Comparison of ENCODE assay signal across 13 cellular contexts in the genomic region with DNA sequence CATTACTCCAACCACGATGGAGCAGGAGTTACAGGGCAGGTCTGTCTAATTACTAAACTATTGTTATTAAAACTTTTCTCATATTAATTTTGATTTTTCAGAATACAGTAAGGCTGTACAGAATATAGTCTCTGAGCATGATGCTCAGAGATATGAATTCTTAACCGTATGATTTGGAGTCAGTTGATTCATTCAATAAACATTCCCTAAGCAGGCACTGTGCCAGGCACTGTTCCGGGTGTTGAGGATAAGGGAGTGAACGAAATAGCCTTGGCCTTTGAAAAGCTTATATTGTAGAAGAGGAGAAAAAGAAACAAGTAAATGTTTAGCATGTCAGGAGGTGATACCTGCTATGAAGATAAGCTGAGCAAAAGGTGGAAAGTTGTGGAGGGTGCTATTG.
DNase-seq lines count a peak whose midpoint lies in the region; ATAC-seq and TF ChIP-seq lines count a peak whose summit lies in the region.
"Had no signal": no experiment of that assay in that cellular context is flagged by ENCODE, and none has a peak within 500 bp of the region (broad histone marks: within the 10 kb centered on the region; RNA-seq: fewer than 3 reads in every experiment).

No MANE protein-coding gene starts in this region.

- peak; percentile 77 for DNase-seq in Daoy (ENCODE audit: low read depth)
- DNase-seq in amniotic epithelial cell (ENCODE audit: low read depth): peak; percentile 73
- peak in 1 of 2 donors; percentile 67 for DNase-seq in foreskin keratinocyte
- DNase-seq in psoas muscle: peak; percentile 58 to 64
- no peak for DNase-seq in Peyer's patch
- DNase-seq in mesothelial cell of epicardium (ENCODE audit: low spot score in 2 of 2, unreplicated experiment in 2 of 2): no peak
- DNase-seq in HK-2 (ENCODE audit: unreplicated experiment): no peak
- DNase-seq in activated CD4-positive, alpha-beta T cell treated with anti-CD3 and anti-CD28 coated beads, Interleukin-2, amount 10 ng/mL, durations not matched to agents 7 days and 5 days: no peak
- DNase-seq: effector CD4-positive, alpha-beta T cell; immature natural killer cell; NCI-H1436 treated with DMSO at 0.1 percent for 48 hours; nucleus accumbens had no signal

- H3K4me3 ChIP-seq in psoas muscle (no peak overlapping the region), Peyer's patch (no peak overlapping the region)

- no peaks in the 10 kb centered on the region for H3K27me3 ChIP-seq in foreskin keratinocyte
- H3K27me3 ChIP-seq in psoas muscle (ENCODE audit: insufficient read depth in 3 of 3, low read length in 2 of 3): no peaks in the 10 kb centered on the region
- H3K27me3 ChIP-seq in Peyer's patch: no peaks in the 10 kb centered on the region

- intact Hi-C loops in psoas muscle (cut with DNase I): no loop called here

- H3K27ac ChIP-seq in foreskin keratinocyte: no peak overlapping the region
- H3K27ac ChIP-seq in psoas muscle: no peak overlapping the region
- no peak overlapping the region for H3K27ac ChIP-seq in Peyer's patch
- H3K27ac ChIP-seq: C4-2B had no signal

- H3K4me1 ChIP-seq in foreskin keratinocyte (peaks cover 7% of the 10 kb centered on the region), psoas muscle (no peaks in the 10 kb centered on the region), Peyer's patch (no peaks in the 10 kb centered on the region)

- POLR2A ChIA-PET in activated CD4-positive, alpha-beta T cell treated with anti-CD3 and anti-CD28 coated beads, Interleukin-2, amount 10 ng/mL, durations not matched to agents 7 days and 5 days (lab: Charles Lee): no interaction called here

- CTCF ChIA-PET in activated CD4-positive, alpha-beta T cell treated with anti-CD3 and anti-CD28 coated beads, Interleukin-2, amount 10 ng/mL, durations not matched to agents 7 days and 5 days (lab: Charles Lee): no interaction called here

- H3K4me3 Mint-ChIP-seq in mesothelial cell of epicardium: no peak overlapping the region
- no peak overlapping the region for H3K4me3 Mint-ChIP-seq in activated CD4-positive, alpha-beta T cell treated with anti-CD3 and anti-CD28 coated beads, Interleukin-2, amount 10 ng/mL, durations not matched to agents 7 days and 5 days
- H3K4me3 Mint-ChIP-seq: immature natural killer cell had no signal

- no peak overlapping the region for H3K27ac Mint-ChIP-seq in mesothelial cell of epicardium
- no peak overlapping the region for H3K27ac Mint-ChIP-seq in activated CD4-positive, alpha-beta T cell treated with anti-CD3 and anti-CD28 coated beads, Interleukin-2, amount 10 ng/mL, durations not matched to agents 7 days and 5 days
- H3K27ac Mint-ChIP-seq: immature natural killer cell had no signal

- TF ChIP-seq POLR2A in Peyer's patch (IDR thresholded peaks at IDR 0.05): no peak

- no peaks in the 10 kb centered on the region for H3K4me1 Mint-ChIP-seq in mesothelial cell of epicardium
- H3K4me1 Mint-ChIP-seq in activated CD4-positive, alpha-beta T cell treated with anti-CD3 and anti-CD28 coated beads, Interleukin-2, amount 10 ng/mL, durations not matched to agents 7 days and 5 days: no peaks in the 10 kb centered on the region
- H3K4me1 Mint-ChIP-seq: immature natural killer cell had no signal

- no peaks in the 10 kb centered on the region for H3K9me3 Mint-ChIP-seq in mesothelial cell of epicardium
- no peaks in the 10 kb centered on the region for H3K9me3 Mint-ChIP-seq in activated CD4-positive, alpha-beta T cell treated with anti-CD3 and anti-CD28 coated beads, Interleukin-2, amount 10 ng/mL, durations not matched to agents 7 days and 5 days
- H3K9me3 Mint-ChIP-seq: immature natural killer cell had no signal

- H3K36me3 ChIP-seq in psoas muscle (ENCODE audit: insufficient read depth in 1 of 2, low read depth in 1 of 2): no peaks in the 10 kb centered on the region
- no peaks in the 10 kb centered on the region for H3K36me3 ChIP-seq in Peyer's patch

- 20 to 30% (median 22%) methylated on average over 4 of the region's 4 CpGs for WGBS in psoas muscle, 3 donors

- ATAC-seq in foreskin keratinocyte (peak; percentile 37), psoas muscle (no peak)

- TF ChIP-seq CTCF in foreskin keratinocyte (conservative IDR thresholded peaks at IDR 0.05) (no peak), psoas muscle (IDR thresholded peaks at IDR 0.05) (no peak), Peyer's patch (IDR thresholded peaks at IDR 0.05) (no peak), mesothelial cell of epicardium (IDR thresholded peaks at IDR 0.05; ENCODE audit: unreplicated experiment) (no peak)

- peaks cover 7% of the 10 kb centered on the region for H3K27me3 Mint-ChIP-seq in mesothelial cell of epicardium (ENCODE audit: low read depth)
- peaks cover 6% of the 10 kb centered on the region for H3K27me3 Mint-ChIP-seq in activated CD4-positive, alpha-beta T cell treated with anti-CD3 and anti-CD28 coated beads, Interleukin-2, amount 10 ng/mL, durations not matched to agents 7 days and 5 days

- no peaks in the 10 kb centered on the region for H3K36me3 Mint-ChIP-seq in mesothelial cell of epicardium
- H3K36me3 Mint-ChIP-seq in activated CD4-positive, alpha-beta T cell treated with anti-CD3 and anti-CD28 coated beads, Interleukin-2, amount 10 ng/mL, durations not matched to agents 7 days and 5 days (ENCODE audit: low read depth): no peaks in the 10 kb centered on the region
- H3K36me3 Mint-ChIP-seq: immature natural killer cell had no signal

- H3K9me3 ChIP-seq in psoas muscle: no peaks in the 10 kb centered on the region
- no peaks in the 10 kb centered on the region for H3K9me3 ChIP-seq in Peyer's patch

Comparison
In these comparisons a context has a peak if more than half of its experiments do, and no peak if none do; other contexts are left out.
1. DNase-seq: peak in Daoy (single experiment), amniotic epithelial cell (single experiment) and psoas muscle (2 of 2); none in Peyer's patch (0 of 3), mesothelial cell of epicardium (0 of 2), HK-2 (single experiment) and activated CD4-positive, alpha-beta T cell treated with anti-CD3 and anti-CD28 coated beads, Interleukin-2, amount 10 ng/mL, durations not matched to agents 7 days and 5 days (single experiment).